ENCODE assay signal across 26 cellular contexts in the genomic region with DNA sequence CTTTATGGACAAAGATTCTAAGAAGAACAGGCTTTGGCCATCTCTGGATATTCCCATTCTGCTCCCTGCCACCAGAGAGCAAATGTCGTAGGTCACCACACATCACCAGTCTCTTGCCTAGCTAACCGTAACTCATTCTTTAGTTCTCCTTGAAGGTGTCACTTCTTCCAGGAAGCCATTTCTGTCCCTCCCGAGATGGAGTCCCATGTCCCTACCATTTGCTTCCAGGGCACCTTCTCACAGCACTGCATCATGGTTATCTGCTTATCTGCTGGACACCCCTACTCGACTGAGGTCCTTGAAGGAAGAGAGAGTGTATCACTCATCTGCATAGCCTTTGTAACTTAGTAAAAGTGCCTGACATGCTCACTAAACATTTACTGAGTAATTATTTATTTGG. TPM values are rescaled to one million over a fixed set of nuclear protein-coding genes. Genes with fewer than 3 reads are reported as not detected.
A peak's percentile ranks its signal among the peaks of the same experiment; 100 is the strongest.
DNase-seq lines count a peak whose midpoint lies in the region; ATAC-seq and TF ChIP-seq lines count a peak whose summit lies in the region.
"Had no signal": no experiment of that assay in that cellular context is flagged by ENCODE, and none has a peak within 500 bp of the region (broad histone marks: within the 10 kb centered on the region; RNA-seq: fewer than 3 reads in every experiment).

No MANE protein-coding gene starts in this region.

- peak overlapping the region; percentile 94 for H3K27ac ChIP-seq in RWPE1
- H3K27ac ChIP-seq in lower lobe of right lung = peak overlapping the region; percentile 95
- H3K27ac ChIP-seq in tibial nerve = peak overlapping the region; percentile 86 to 99 (median 90)
- H3K27ac ChIP-seq: A549, ascending aorta, neural progenitor cell, PC-9 had no signal

- ATAC-seq in lower lobe of right lung = no peak
- no peak for ATAC-seq in GM21723 (IDR thresholded peaks at IDR 0.05; ENCODE audit: unreplicated experiment)
- ATAC-seq: A549; activated CD8-positive, alpha-beta T cell treated with anti-CD3 and anti-CD28 coated beads, Interleukin-2, amount 10 ng/mL, durations not matched to agents 7 days and 5 days; WTC11 had no signal

- POLR2A ChIA-PET in RWPE1 (lab: Yijun Ruan, JAX; ENCODE audit: low non-redundant PET) = no interaction called here

- H3K27me3 Mint-ChIP-seq in T-helper 1 cell treated with Interleukin-12 subunit alpha and Interleukin-12 subunit beta and Interleukin-4 antibody, amounts not matched to agents 30 μg/mL and 1 μg/mL, for 36 hours (ENCODE audit: low read depth) = peaks cover 18% of the 10 kb centered on the region

- H3K9me3 Mint-ChIP-seq in T-helper 1 cell treated with Interleukin-12 subunit alpha and Interleukin-12 subunit beta and Interleukin-4 antibody, amounts not matched to agents 30 μg/mL and 1 μg/mL, for 36 hours = no peaks in the 10 kb centered on the region
- H3K9me3 Mint-ChIP-seq: activated naive CD4-positive, alpha-beta T cell treated with anti-CD3 and anti-CD28 coated beads, Interleukin-2, amount 50 U/mL, for 24 hours; neural progenitor cell; stimulated activated naive CD8-positive, alpha-beta T cell treated with anti-CD3 and anti-CD28 coated beads, Interleukin-15, Interleukin-2, amounts not matched to agents 100 ng/mL and 50 ng/mL, for 24 hours; WTC11 had no signal

- H3K4me3 Mint-ChIP-seq in T-helper 1 cell treated with Interleukin-12 subunit alpha and Interleukin-12 subunit beta and Interleukin-4 antibody, amounts not matched to agents 30 μg/mL and 1 μg/mL, for 36 hours = no peak overlapping the region
- H3K4me3 Mint-ChIP-seq: neural progenitor cell, WTC11 had no signal

- DNase-seq in T-helper 1 cell (no peak), RWPE1 (ENCODE audit: low spot score) (no peak), lower lobe of right lung (no peak), tibial nerve (ENCODE audit: low spot score in 2 of 2) (no peak), OCI-M1 (lab: John Stamatoyannopoulos, UW) (no peak), activated gamma-delta T cell treated with Interleukin-2 at 50 U/mL for 16 hours (no peak)
- DNase-seq: activated CD8-positive, alpha-beta T cell treated with anti-CD3 and anti-CD28 coated beads, Interleukin-2, amount 10 ng/mL, durations not matched to agents 7 days and 5 days; activated T-cell treated with anti-CD3 and anti-CD28 coated beads, Interleukin-2, amount 50 U/mL, for 48 hours; effector memory CD4-positive, alpha-beta T cell; H7; NCI-H1694 treated with DMSO at 0.1 percent for 48 hours; NCI-H2227 treated with DMSO at 0.1 percent for 48 hours; NCI-H82; psoas muscle; stimulated activated CD4-positive, alpha-beta T cell treated with anti-CD3 and anti-CD28 coated beads, Interleukin-4, amount 100 ng/mL, for 24 hours had no signal

- H3K4me1 Mint-ChIP-seq in T-helper 1 cell treated with Interleukin-12 subunit alpha and Interleukin-12 subunit beta and Interleukin-4 antibody, amounts not matched to agents 30 μg/mL and 1 μg/mL, for 36 hours (ENCODE audit: low read depth) = peaks cover 11% of the 10 kb centered on the region

- peaks cover 2% of the 10 kb centered on the region for H3K36me3 Mint-ChIP-seq in T-helper 1 cell treated with Interleukin-12 subunit alpha and Interleukin-12 subunit beta and Interleukin-4 antibody, amounts not matched to agents 30 μg/mL and 1 μg/mL, for 36 hours (ENCODE audit: low read depth)
- H3K36me3 Mint-ChIP-seq: activated naive CD4-positive, alpha-beta T cell treated with anti-CD3 and anti-CD28 coated beads, Interleukin-2, amount 50 U/mL, for 24 hours; neural progenitor cell; WTC11 had no signal

- no peaks in the 10 kb centered on the region for H3K9me3 ChIP-seq in lower lobe of right lung
- no peaks in the 10 kb centered on the region for H3K9me3 ChIP-seq in tibial nerve
- H3K9me3 ChIP-seq: A549, ascending aorta, mucosa of descending colon, psoas muscle had no signal

- 87 to 88% methylated on average over 4 of the region's 4 CpGs for WGBS in tibial nerve, 2 donors

- TF ChIP-seq POLR2A in tibial nerve (IDR thresholded peaks at IDR 0.05) = no peak

- H3K4me1 ChIP-seq in lower lobe of right lung (peaks cover 51% of the 10 kb centered on the region), tibial nerve (peaks cover 2 to 63% (median 46%) of the 10 kb centered on the region in 4 donors)

- no peaks in the 10 kb centered on the region for H3K36me3 ChIP-seq in lower lobe of right lung
- no peaks in the 10 kb centered on the region for H3K36me3 ChIP-seq in tibial nerve
- H3K36me3 ChIP-seq: ascending aorta, neural progenitor cell had no signal

- H3K27me3 ChIP-seq in lower lobe of right lung (ENCODE audit: low read depth) (peaks cover 7% of the 10 kb centered on the region), tibial nerve (no peaks in the 10 kb centered on the region)
- H3K27me3 ChIP-seq: ascending aorta had no signal

- TF ChIP-seq CTCF in RWPE1 (conservative IDR thresholded peaks at IDR 0.05; ENCODE audit: low read depth) (no peak), lower lobe of right lung (IDR thresholded peaks at IDR 0.05) (no peak), tibial nerve (IDR thresholded peaks at IDR 0.05) (no peak)

- CTCF ChIA-PET in RWPE1 (lab: Yijun Ruan, JAX) = no interaction called here

- H3K27ac Mint-ChIP-seq in T-helper 1 cell treated with Interleukin-12 subunit alpha and Interleukin-12 subunit beta and Interleukin-4 antibody, amounts not matched to agents 30 μg/mL and 1 μg/mL, for 36 hours = peak overlapping the region; percentile 14
- H3K27ac Mint-ChIP-seq: activated naive CD4-positive, alpha-beta T cell treated with anti-CD3 and anti-CD28 coated beads, Interleukin-2, amount 50 U/mL, for 24 hours; neural progenitor cell; stimulated activated naive CD8-positive, alpha-beta T cell treated with anti-CD3 and anti-CD28 coated beads, Interleukin-15, Interleukin-2, amounts not matched to agents 100 ng/mL and 50 ng/mL, for 24 hours had no signal

- intact Hi-C loops in lower lobe of right lung (cut with DNase I) = no loop called here

- H3K4me3 ChIP-seq in lower lobe of right lung (no peak overlapping the region), tibial nerve (no peak overlapping the region)
- H3K4me3 ChIP-seq: A549, ascending aorta, mucosa of descending colon, neural progenitor cell, PC-9 had no signal

- TF ChIP-seq EP300 in tibial nerve (IDR thresholded peaks at IDR 0.05) = no peak

RNA-seq across cellular contexts. Expression of gene FAM83F, which starts 47.6 kb away (rescaled TPM):
- total RNA-seq in lower lobe of right lung (1.4 TPM), tibial nerve (10 to 100 TPM in 2 of 4 donors, 1 to 10 TPM in 2; 8.2 to 11.2 (median 9.8) TPM)
- total RNA-seq: ascending aorta, fibroblast of lung had no signal
